Comparison of ENCODE assay signal across 1 cellular context in the genomic region with DNA sequence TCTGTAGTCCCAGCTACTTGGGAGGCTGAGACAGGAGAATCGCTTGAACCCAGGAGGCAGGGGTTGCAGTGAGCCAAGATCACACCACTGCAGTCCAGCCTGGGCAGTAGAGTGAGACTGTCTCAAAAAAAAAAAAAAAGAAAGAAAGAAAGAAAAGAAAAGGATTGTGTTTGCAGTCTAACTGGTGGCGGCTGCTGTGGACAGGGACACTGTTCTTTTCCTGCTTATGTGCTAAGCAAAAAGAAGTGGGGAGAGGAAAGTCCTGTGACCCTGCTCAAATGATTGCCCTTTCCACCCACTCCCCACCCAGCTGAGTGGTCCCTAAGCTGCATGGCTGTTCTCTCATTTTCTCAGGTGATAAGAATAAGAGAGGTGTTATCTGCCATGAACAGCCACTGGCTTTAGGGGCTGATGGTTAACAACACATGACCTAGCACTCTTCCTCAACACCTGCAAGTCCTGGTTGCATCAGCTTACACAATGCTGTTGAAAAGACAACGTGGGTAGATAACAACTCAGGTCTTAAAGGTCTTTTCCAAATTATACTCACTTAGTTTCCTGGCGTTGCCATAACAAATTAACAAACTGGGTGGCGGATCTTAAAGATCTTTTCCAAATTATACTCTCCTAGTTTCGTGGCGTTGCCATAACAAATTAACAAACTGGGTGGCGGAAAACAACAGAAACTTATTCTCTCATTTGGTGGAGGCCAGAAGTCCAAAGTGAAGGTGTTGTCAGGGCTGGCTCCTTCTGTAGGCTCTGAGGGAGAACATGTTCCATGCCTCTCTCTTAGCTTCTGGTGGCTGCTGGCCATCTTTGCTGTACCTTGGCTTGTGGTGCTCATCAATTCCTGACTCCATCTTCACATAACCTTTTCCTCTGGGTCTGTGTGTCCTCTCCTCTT.
A peak's percentile ranks its signal among the peaks of the same experiment; 100 is the strongest.
TF ChIP-seq lines count a peak whose summit lies in the region.

No MANE protein-coding gene starts in this region.

TF ChIP-seq in K562, 482 proteins besides CTCF, POLR2A, EP300 and RAD21 (continued from another document and continues in another):
- TF ChIP-seq MEF2A (IDR thresholded peaks at IDR 0.05; ENCODE audit: control insufficient read depth, low read depth, low read length) (no peak; the same call in 1 of the 2 replicates), ZNF121 (CRISPR knock-in tag; conservative IDR thresholded peaks at IDR 0.05) (peak; percentile 35; the same call in 1 of the 2 replicates), CHD1 (IDR thresholded peaks at IDR 0.05; ENCODE audit: low read length) (no peak), CEBPB (tag; IDR thresholded peaks at IDR 0.05) (peak; percentile 99), POLR3A (IDR thresholded peaks at IDR 0.05; ENCODE audit: borderline replicate concordance, extremely low read depth, insufficient read depth, insufficient read length) (no peak), CHD4 (IDR thresholded peaks at IDR 0.05; ENCODE audit: insufficient read depth, insufficient replicate concordance, low read depth, low read length, poor library complexity, severe bottlenecking) (no peak), POLR2AphosphoS2 (IDR thresholded peaks at IDR 0.05; ENCODE audit: low read length) (no peak), ZSCAN32 (CRISPR knock-in tag; IDR thresholded peaks at IDR 0.05) (peak; percentile 83), ZNF143 (CRISPR knock-in tag; IDR thresholded peaks at IDR 0.05) (no peak), CC2D1A (IDR thresholded peaks at IDR 0.05) (peak; percentile 98), BMI1 (IDR thresholded peaks at IDR 0.05; ENCODE audit: low read length) (no peak), ZNF212 (CRISPR knock-in tag; IDR thresholded peaks at IDR 0.05) (peak; percentile 33; the same call in 1 of the 2 replicates), CREB1 (IDR thresholded peaks at IDR 0.05) (peak; percentile 82), CREB1 (CRISPR knock-in tag; IDR thresholded peaks at IDR 0.05) (peak; percentile 61), MED1 (CRISPR knock-in tag; IDR thresholded peaks at IDR 0.05; ENCODE audit: borderline replicate concordance) (no peak), TFAM (CRISPR knock-in tag; conservative IDR thresholded peaks at IDR 0.05) (no peak), RUNX1 (IDR thresholded peaks at IDR 0.05; ENCODE audit: low read depth) (peak; percentile 90), MYBL2 (IDR thresholded peaks at IDR 0.05; ENCODE audit: low read depth) (no peak), MYBL2 (CRISPR knock-in tag; IDR thresholded peaks at IDR 0.05; ENCODE audit: borderline replicate concordance) (no peak), HMGN3 (IDR thresholded peaks at IDR 0.05; ENCODE audit: borderline replicate concordance, extremely low read depth, insufficient read length, low read depth, low read length) (peak; percentile 91), ZNF282 (CRISPR knock-in tag; IDR thresholded peaks at IDR 0.05) (no peak), ZC3H8 (IDR thresholded peaks at IDR 0.05) (0 out of 2 replicates have a peak, but pooled peaks have one; percentile 49), HOXB6 (CRISPR knock-in tag; IDR thresholded peaks at IDR 0.05; ENCODE audit: borderline replicate concordance) (no peak), ZNF431 (CRISPR knock-in tag; IDR thresholded peaks at IDR 0.05) (peak; percentile 70), STAG1 (CRISPR knock-in tag; IDR thresholded peaks at IDR 0.05; ENCODE audit: borderline replicate concordance) (no peak), SMC3 (conservative IDR thresholded peaks at IDR 0.05; ENCODE audit: insufficient read depth, low read depth, low read length) (no peak), HNRNPK (IDR thresholded peaks at IDR 0.05; ENCODE audit: low read depth, low read length, poor library complexity, severe bottlenecking) (no peak), DPF2 (IDR thresholded peaks at IDR 0.05) (peak; percentile 100), SPI1 (IDR thresholded peaks at IDR 0.05; ENCODE audit: borderline replicate concordance, low read depth, low read length) (no peak), PHF20 (IDR thresholded peaks at IDR 0.05; ENCODE audit: partially characterized antibody) (no peak), DIDO1 (tag; IDR thresholded peaks at IDR 0.05; ENCODE audit: low read depth) (peak; percentile 41; the same call in 1 of the 2 replicates), ZC3H11A (IDR thresholded peaks at IDR 0.05; ENCODE audit: low read depth, low read length) (no peak), FOSL1 (tag; conservative IDR thresholded peaks at IDR 0.05) (peak; percentile 86), SMARCC2 (IDR thresholded peaks at IDR 0.05; ENCODE audit: low read depth) (peak; percentile 97), NCOA6 (IDR thresholded peaks at IDR 0.05) (no peak), PHB (CRISPR knock-in tag; IDR thresholded peaks at IDR 0.05) (no peak), NUFIP1 (IDR thresholded peaks at IDR 0.05; ENCODE audit: partially characterized antibody) (peak; percentile 79), WHSC1 (IDR thresholded peaks at IDR 0.05; ENCODE audit: low read length) (no peak), ZSCAN29 (IDR thresholded peaks at IDR 0.05) (no peak), ZNF41 (CRISPR knock-in tag; conservative IDR thresholded peaks at IDR 0.05) (0 out of 2 replicates have a peak, but pooled peaks have one; percentile 37), PTBP1 (IDR thresholded peaks at IDR 0.05; ENCODE audit: low read depth, low read length) (0 out of 2 replicates have a peak, but pooled peaks have one; percentile 43), ZNF668 (CRISPR knock-in tag; IDR thresholded peaks at IDR 0.05) (peak; percentile 1; the same call in 1 of the 2 replicates), ZNF224 (CRISPR knock-in tag; IDR thresholded peaks at IDR 0.05) (no peak), HIVEP1 (CRISPR knock-in tag; IDR thresholded peaks at IDR 0.05) (no peak), PHB2 (IDR thresholded peaks at IDR 0.05; ENCODE audit: low read depth) (peak; percentile 97), NFYB (IDR thresholded peaks at IDR 0.05; ENCODE audit: extremely low read depth, insufficient read length) (no peak)
- TF ChIP-seq, protein P1, sequence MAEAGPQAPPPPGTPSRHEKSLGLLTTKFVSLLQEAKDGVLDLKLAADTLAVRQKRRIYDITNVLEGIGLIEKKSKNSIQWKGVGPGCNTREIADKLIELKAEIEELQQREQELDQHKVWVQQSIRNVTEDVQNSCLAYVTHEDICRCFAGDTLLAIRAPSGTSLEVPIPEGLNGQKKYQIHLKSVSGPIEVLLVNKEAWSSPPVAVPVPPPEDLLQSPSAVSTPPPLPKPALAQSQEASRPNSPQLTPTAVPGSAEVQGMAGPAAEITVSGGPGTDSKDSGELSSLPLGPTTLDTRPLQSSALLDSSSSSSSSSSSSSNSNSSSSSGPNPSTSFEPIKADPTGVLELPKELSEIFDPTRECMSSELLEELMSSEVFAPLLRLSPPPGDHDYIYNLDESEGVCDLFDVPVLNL (CRISPR knock-in tag; IDR thresholded peaks at IDR 0.05; ENCODE audit: low read depth), result no peak
- TF ChIP-seq, protein P2, sequence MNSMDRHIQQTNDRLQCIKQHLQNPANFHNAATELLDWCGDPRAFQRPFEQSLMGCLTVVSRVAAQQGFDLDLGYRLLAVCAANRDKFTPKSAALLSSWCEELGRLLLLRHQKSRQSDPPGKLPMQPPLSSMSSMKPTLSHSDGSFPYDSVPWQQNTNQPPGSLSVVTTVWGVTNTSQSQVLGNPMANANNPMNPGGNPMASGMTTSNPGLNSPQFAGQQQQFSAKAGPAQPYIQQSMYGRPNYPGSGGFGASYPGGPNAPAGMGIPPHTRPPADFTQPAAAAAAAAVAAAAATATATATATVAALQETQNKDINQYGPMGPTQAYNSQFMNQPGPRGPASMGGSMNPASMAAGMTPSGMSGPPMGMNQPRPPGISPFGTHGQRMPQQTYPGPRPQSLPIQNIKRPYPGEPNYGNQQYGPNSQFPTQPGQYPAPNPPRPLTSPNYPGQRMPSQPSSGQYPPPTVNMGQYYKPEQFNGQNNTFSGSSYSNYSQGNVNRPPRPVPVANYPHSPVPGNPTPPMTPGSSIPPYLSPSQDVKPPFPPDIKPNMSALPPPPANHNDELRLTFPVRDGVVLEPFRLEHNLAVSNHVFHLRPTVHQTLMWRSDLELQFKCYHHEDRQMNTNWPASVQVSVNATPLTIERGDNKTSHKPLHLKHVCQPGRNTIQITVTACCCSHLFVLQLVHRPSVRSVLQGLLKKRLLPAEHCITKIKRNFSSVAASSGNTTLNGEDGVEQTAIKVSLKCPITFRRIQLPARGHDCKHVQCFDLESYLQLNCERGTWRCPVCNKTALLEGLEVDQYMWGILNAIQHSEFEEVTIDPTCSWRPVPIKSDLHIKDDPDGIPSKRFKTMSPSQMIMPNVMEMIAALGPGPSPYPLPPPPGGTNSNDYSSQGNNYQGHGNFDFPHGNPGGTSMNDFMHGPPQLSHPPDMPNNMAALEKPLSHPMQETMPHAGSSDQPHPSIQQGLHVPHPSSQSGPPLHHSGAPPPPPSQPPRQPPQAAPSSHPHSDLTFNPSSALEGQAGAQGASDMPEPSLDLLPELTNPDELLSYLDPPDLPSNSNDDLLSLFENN (IDR thresholded peaks at IDR 0.05; ENCODE audit: low read depth in 2 of 2, low read length in 2 of 2), result peak in 1 of 2 experiments; percentile 98; a peak in 2 of 4 replicates
- TF ChIP-seq, protein P3, sequence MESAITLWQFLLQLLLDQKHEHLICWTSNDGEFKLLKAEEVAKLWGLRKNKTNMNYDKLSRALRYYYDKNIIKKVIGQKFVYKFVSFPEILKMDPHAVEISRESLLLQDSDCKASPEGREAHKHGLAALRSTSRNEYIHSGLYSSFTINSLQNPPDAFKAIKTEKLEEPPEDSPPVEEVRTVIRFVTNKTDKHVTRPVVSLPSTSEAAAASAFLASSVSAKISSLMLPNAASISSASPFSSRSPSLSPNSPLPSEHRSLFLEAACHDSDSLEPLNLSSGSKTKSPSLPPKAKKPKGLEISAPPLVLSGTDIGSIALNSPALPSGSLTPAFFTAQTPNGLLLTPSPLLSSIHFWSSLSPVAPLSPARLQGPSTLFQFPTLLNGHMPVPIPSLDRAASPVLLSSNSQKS (CRISPR knock-in tag; IDR thresholded peaks at IDR 0.05), result no peak
- TF ChIP-seq, protein P4, sequence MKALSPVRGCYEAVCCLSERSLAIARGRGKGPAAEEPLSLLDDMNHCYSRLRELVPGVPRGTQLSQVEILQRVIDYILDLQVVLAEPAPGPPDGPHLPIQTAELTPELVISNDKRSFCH (CRISPR knock-in tag; IDR thresholded peaks at IDR 0.05), result no peak
- TF ChIP-seq, protein P4 (tag; IDR thresholded peaks at IDR 0.05), result peak; percentile 98
- TF ChIP-seq, protein P5, sequence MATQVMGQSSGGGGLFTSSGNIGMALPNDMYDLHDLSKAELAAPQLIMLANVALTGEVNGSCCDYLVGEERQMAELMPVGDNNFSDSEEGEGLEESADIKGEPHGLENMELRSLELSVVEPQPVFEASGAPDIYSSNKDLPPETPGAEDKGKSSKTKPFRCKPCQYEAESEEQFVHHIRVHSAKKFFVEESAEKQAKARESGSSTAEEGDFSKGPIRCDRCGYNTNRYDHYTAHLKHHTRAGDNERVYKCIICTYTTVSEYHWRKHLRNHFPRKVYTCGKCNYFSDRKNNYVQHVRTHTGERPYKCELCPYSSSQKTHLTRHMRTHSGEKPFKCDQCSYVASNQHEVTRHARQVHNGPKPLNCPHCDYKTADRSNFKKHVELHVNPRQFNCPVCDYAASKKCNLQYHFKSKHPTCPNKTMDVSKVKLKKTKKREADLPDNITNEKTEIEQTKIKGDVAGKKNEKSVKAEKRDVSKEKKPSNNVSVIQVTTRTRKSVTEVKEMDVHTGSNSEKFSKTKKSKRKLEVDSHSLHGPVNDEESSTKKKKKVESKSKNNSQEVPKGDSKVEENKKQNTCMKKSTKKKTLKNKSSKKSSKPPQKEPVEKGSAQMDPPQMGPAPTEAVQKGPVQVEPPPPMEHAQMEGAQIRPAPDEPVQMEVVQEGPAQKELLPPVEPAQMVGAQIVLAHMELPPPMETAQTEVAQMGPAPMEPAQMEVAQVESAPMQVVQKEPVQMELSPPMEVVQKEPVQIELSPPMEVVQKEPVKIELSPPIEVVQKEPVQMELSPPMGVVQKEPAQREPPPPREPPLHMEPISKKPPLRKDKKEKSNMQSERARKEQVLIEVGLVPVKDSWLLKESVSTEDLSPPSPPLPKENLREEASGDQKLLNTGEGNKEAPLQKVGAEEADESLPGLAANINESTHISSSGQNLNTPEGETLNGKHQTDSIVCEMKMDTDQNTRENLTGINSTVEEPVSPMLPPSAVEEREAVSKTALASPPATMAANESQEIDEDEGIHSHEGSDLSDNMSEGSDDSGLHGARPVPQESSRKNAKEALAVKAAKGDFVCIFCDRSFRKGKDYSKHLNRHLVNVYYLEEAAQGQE (CRISPR knock-in tag; IDR thresholded peaks at IDR 0.05; ENCODE audit: low read depth), result no peak
- TF ChIP-seq, protein P6, sequence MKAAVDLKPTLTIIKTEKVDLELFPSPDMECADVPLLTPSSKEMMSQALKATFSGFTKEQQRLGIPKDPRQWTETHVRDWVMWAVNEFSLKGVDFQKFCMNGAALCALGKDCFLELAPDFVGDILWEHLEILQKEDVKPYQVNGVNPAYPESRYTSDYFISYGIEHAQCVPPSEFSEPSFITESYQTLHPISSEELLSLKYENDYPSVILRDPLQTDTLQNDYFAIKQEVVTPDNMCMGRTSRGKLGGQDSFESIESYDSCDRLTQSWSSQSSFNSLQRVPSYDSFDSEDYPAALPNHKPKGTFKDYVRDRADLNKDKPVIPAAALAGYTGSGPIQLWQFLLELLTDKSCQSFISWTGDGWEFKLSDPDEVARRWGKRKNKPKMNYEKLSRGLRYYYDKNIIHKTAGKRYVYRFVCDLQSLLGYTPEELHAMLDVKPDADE (conservative IDR thresholded peaks at IDR 0.05; ENCODE audit: control insufficient read depth, low read depth, low read length), result peak; percentile 70; the same call in 1 of the 2 replicates
- TF ChIP-seq, protein P7, sequence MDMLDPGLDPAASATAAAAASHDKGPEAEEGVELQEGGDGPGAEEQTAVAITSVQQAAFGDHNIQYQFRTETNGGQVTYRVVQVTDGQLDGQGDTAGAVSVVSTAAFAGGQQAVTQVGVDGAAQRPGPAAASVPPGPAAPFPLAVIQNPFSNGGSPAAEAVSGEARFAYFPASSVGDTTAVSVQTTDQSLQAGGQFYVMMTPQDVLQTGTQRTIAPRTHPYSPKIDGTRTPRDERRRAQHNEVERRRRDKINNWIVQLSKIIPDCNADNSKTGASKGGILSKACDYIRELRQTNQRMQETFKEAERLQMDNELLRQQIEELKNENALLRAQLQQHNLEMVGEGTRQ (CRISPR knock-in tag; IDR thresholded peaks at IDR 0.05), result peak; percentile 50; the same call in 1 of the 2 replicates
- TF ChIP-seq, protein P8, sequence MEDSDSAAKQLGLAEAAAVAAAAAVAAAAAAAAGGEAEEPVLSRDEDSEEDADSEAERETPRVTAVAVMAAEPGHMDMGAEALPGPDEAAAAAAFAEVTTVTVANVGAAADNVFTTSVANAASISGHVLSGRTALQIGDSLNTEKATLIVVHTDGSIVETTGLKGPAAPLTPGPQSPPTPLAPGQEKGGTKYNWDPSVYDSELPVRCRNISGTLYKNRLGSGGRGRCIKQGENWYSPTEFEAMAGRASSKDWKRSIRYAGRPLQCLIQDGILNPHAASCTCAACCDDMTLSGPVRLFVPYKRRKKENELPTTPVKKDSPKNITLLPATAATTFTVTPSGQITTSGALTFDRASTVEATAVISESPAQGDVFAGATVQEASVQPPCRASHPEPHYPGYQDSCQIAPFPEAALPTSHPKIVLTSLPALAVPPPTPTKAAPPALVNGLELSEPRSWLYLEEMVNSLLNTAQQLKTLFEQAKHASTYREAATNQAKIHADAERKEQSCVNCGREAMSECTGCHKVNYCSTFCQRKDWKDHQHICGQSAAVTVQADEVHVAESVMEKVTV (CRISPR knock-in tag; IDR thresholded peaks at IDR 0.05), result no peak
